ENCODE assay signal across 9 cellular contexts in genomic region chr10:30705086-30705624, GRCh38.
DNase-seq lines count a peak whose midpoint lies in the region; ATAC-seq, FAIRE-seq and TF ChIP-seq lines count a peak whose summit lies in the region.
"Had no signal": no experiment of that assay in that cellular context is flagged by ENCODE, and none has a peak within 500 bp of the region (broad histone marks: within the 10 kb centered on the region; RNA-seq: fewer than 3 reads in every experiment).

No MANE protein-coding gene starts in this region.

- intact Hi-C loops in natural killer cell (cut with micrococcal nuclease): no loop called here
- intact Hi-C loops in HepG2 (cut with micrococcal nuclease; ENCODE audit: unreplicated experiment): no loop called here

- H3K27ac ChIP-seq in OCI-LY3 (ENCODE audit: low read length): peak overlapping the region; percentile 89
- no peak overlapping the region for H3K27ac ChIP-seq in HepG2 (ENCODE audit: extremely low read length, insufficient read depth, low read length)

- FAIRE-seq in HepG2 (lab: Jason Lieb, UNC): no peak

- H3K4me1 ChIP-seq in OCI-LY3 (ENCODE audit: low read length) (peaks cover 46% of the 10 kb centered on the region), HepG2 (ENCODE audit: insufficient read depth, low read length) (no peaks in the 10 kb centered on the region)

- peaks cover 0 to 8% of the 10 kb centered on the region in 2 donors for H3K27me3 Mint-ChIP-seq in natural killer cell (ENCODE audit: low read depth in 2 of 2)

- H3K27me3 ChIP-seq in OCI-LY3 (ENCODE audit: low read depth, low read length): no peaks in the 10 kb centered on the region
- peaks cover 4 to 32% of the 10 kb centered on the region in 2 experiments; a peak in 4 of 5 replicates for H3K27me3 ChIP-seq in HepG2 (ENCODE audit: control insufficient read depth in 1 of 2, insufficient read depth in 2 of 2, low read length in 2 of 2)

- no TSS peak for BruUV-seq in HepG2 (replicated peaks; lab: Mats Ljungman, UMichigan)

- peak overlapping the region; percentile 80 for H3K4me2 ChIP-seq in OCI-LY3 (ENCODE audit: low read length)
- no peak overlapping the region for H3K4me2 ChIP-seq in HepG2 (ENCODE audit: low read depth, low read length)

- TF ChIP-seq CTCF in OCI-LY3 (IDR thresholded peaks at IDR 0.05; ENCODE audit: low read depth, low read length) (no peak), natural killer cell (IDR thresholded peaks at IDR 0.05) (no peak), HepG2 (CRISPR knock-in tag; IDR thresholded peaks at IDR 0.05) (no peak)

- TF ChIP-seq RAD21 in HepG2 (CRISPR knock-in tag; IDR thresholded peaks at IDR 0.05): no peak

- H3K27ac Mint-ChIP-seq in natural killer cell: peak overlapping the region; percentile 23 to 78

- TF ChIP-seq POLR2A in HepG2 (IDR thresholded peaks at IDR 0.05; ENCODE audit: insufficient read depth in 1 of 2, low read depth in 2 of 2, low read length in 2 of 2): no peak

- H4K20me1 ChIP-seq in OCI-LY3 (ENCODE audit: insufficient read depth, low read length) (no peaks in the 10 kb centered on the region), HepG2 (ENCODE audit: insufficient read depth, low read length) (no peaks in the 10 kb centered on the region)

- peak overlapping the region; percentile 59 for H3K4me3 Mint-ChIP-seq in natural killer cell

- 25% methylated on average over 9 of the region's 9 CpGs for WGBS in HepG2 (ENCODE audit: low lambda C conversion rate)

- H3K9me3 ChIP-seq in OCI-LY3 (ENCODE audit: insufficient read depth, low read length) (no peaks in the 10 kb centered on the region), HepG2 (ENCODE audit: low read length) (no peaks in the 10 kb centered on the region)

- H2AFZ ChIP-seq in OCI-LY3 (ENCODE audit: low read depth, low read length) (peak overlapping the region; percentile 56; the same call in 1 of the 2 replicates), HepG2 (ENCODE audit: low read length) (no peak overlapping the region)

- POLR2A ChIA-PET in HepG2 (lab: Yijun Ruan, JAX): no interaction called here

- no peak for DNase-seq in natural killer cell
- no peak for DNase-seq in HepG2 (ENCODE audit: low spot score)
- no peak for DNase-seq in HCEC 1CT
- no peak for DNase-seq in G401 (ENCODE audit: low spot score)

- TF ChIP-seq EP300 in HepG2 (IDR thresholded peaks at IDR 0.05; ENCODE audit: low read depth in 2 of 2, low read length in 2 of 2) (no peak), HepG2 (CRISPR knock-in tag; IDR thresholded peaks at IDR 0.05; ENCODE audit: borderline replicate concordance) (no peak)

- H3K4me1 Mint-ChIP-seq in natural killer cell: peaks cover 31 to 37% of the 10 kb centered on the region in 2 donors

- H3K36me3 ChIP-seq in OCI-LY3 (replicated peaks; ENCODE audit: low read depth, low read length) (no peaks in the 10 kb centered on the region), HepG2 (replicated peaks in 1 of 2; ENCODE audit: control insufficient read depth in 1 of 2, insufficient read depth in 2 of 2, low read length in 2 of 2) (no peaks in the 10 kb centered on the region)

- peak overlapping the region; percentile 52; the same call in 1 of the 2 replicates for H3K9ac ChIP-seq in OCI-LY3 (ENCODE audit: low read length)
- no peak overlapping the region for H3K9ac ChIP-seq in HepG2 (ENCODE audit: insufficient read depth, low read depth, low read length)

- in situ Hi-C loops in HepG2 (cut with HindIII; ENCODE audit: extremely low pct_ligation_motif_present, low pct_unique_long_range_greater_than_20kb): no loop called here
- in situ Hi-C loops in G401 (cut with HindIII; ENCODE audit: low sequenced_read_pairs): no loop called here

- CTCF ChIA-PET in HepG2 (lab: Yijun Ruan, JAX; ENCODE audit: low intra/inter-chr PET ratio, low total read pairs): no interaction called here

- H3K79me2 ChIP-seq in OCI-LY3 (ENCODE audit: low read length) (no peaks in the 10 kb centered on the region), HepG2 (ENCODE audit: insufficient read depth, low read length) (no peaks in the 10 kb centered on the region)

- H3K9me3 Mint-ChIP-seq in natural killer cell: no peaks in the 10 kb centered on the region

- H3K4me3 ChIP-seq in OCI-LY3 (ENCODE audit: low read length) (peak overlapping the region; percentile 72), HepG2 (replicated peaks in 1 of 3; ENCODE audit: insufficient read depth in 1 of 3, low read depth in 2 of 3, low read length in 3 of 3) (no peak overlapping the region)

- no peaks in the 10 kb centered on the region for H3K36me3 Mint-ChIP-seq in natural killer cell

- ATAC-seq in GM18909 (IDR thresholded peaks at IDR 0.05; ENCODE audit: poor library complexity, unreplicated experiment): peak; percentile 53
- peak; percentile 57 for ATAC-seq in HG02678 (IDR thresholded peaks at IDR 0.05; ENCODE audit: unreplicated experiment)
- peak in 1 of 3 donors; percentile 9 for ATAC-seq in natural killer cell
- no peak for ATAC-seq in HepG2
- ATAC-seq in GM18519 (IDR thresholded peaks at IDR 0.05; ENCODE audit: low FRiP score, unreplicated experiment): no peak
- ATAC-seq: Panc1 had no signal

TF ChIP-seq in HepG2, 621 proteins besides CTCF, POLR2A, EP300 and RAD21:
- no peak for TF ChIP-seq ZC3H4 (CRISPR knock-in tag; IDR thresholded peaks at IDR 0.05; ENCODE audit: borderline replicate concordance)
- TF ChIP-seq NR2F1 (CRISPR knock-in tag; IDR thresholded peaks at IDR 0.05): no peak
- TF ChIP-seq MLXIP (CRISPR knock-in tag; IDR thresholded peaks at IDR 0.05; ENCODE audit: borderline replicate concordance): no peak
- no peak for TF ChIP-seq NR2F6 (IDR thresholded peaks at IDR 0.05)
- no peak for TF ChIP-seq NR2F6 (CRISPR knock-in tag; IDR thresholded peaks at IDR 0.05)
- no peak for TF ChIP-seq ZNF530 (CRISPR knock-in tag; IDR thresholded peaks at IDR 0.05; ENCODE audit: low read depth)
- TF ChIP-seq SRSF1 (optimal IDR thresholded peaks at IDR 0.05; ENCODE audit: low read depth, low read length): no peak
- TF ChIP-seq TFAP4 (IDR thresholded peaks at IDR 0.05; ENCODE audit: borderline replicate concordance, low read depth): no peak
- TF ChIP-seq ELF4 (CRISPR knock-in tag; IDR thresholded peaks at IDR 0.05; ENCODE audit: borderline replicate concordance): no peak
- no peak for TF ChIP-seq CHCHD3 (CRISPR knock-in tag; IDR thresholded peaks at IDR 0.05)
- TF ChIP-seq KDM1A (CRISPR knock-in tag; IDR thresholded peaks at IDR 0.05): no peak
- no peak for TF ChIP-seq ZNF556 (CRISPR knock-in tag; IDR thresholded peaks at IDR 0.05; ENCODE audit: borderline replicate concordance)
- TF ChIP-seq MAF1 (CRISPR knock-in tag; IDR thresholded peaks at IDR 0.05; ENCODE audit: borderline replicate concordance): no peak
- no peak for TF ChIP-seq CREB1 (IDR thresholded peaks at IDR 0.05)
- TF ChIP-seq CREB1 (CRISPR knock-in tag; IDR thresholded peaks at IDR 0.05): no peak
- no peak for TF ChIP-seq ZNF672 (CRISPR knock-in tag; IDR thresholded peaks at IDR 0.05)

Comparison
In these comparisons a context has a peak if more than half of its experiments do, and no peak if none do; other contexts are left out.
1. ATAC-seq: peak in GM18909 (single experiment) and HG02678 (single experiment); none in HepG2 (single experiment) and GM18519 (single experiment).